Comparison of ENCODE assay signal across 26 cellular contexts in the genomic region with DNA sequence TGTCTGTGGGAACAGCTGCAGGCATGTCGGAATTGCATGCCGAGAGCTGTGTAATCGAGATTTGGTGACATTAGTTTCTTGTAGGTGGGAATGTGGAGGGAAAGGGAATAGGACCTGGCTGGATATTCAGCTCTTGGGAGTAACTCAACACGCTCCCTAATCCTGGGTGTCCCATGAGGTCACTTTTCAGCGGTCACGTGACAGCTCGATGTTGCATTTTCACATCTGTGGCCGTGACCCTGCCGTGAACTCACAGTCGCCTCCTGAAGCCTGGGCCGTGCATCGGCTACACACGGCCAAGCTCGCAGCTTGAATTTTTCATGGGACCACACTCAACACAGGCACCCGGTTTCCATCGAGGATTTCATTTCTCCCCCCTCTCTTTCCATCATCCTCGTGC. TPM values are rescaled to one million over a fixed set of nuclear protein-coding genes. Genes with fewer than 3 reads are reported as not detected.
DNase-seq lines count a peak whose midpoint lies in the region; ATAC-seq, FAIRE-seq and TF ChIP-seq lines count a peak whose summit lies in the region.
"Had no signal": no experiment of that assay in that cellular context is flagged by ENCODE, and none has a peak within 500 bp of the region (broad histone marks: within the 10 kb centered on the region; RNA-seq: fewer than 3 reads in every experiment).

No MANE protein-coding gene starts in this region.

- no peak for TF ChIP-seq EP300 in Ishikawa (IDR thresholded peaks at IDR 0.05; ENCODE audit: borderline replicate concordance)

- no peak for FAIRE-seq in GM19239 (lab: Jason Lieb, UNC)
- FAIRE-seq: endometrium, GM12892 had no signal

- H3K36me3 Mint-ChIP-seq in nephron progenitor cell (ENCODE audit: low read depth), result no peaks in the 10 kb centered on the region
- H3K36me3 Mint-ChIP-seq: activated CD4-positive, alpha-beta memory T cell treated with anti-CD3 and anti-CD28 coated beads for 36 hours had no signal

- no peak overlapping the region for H3K4me3 ChIP-seq in choroid plexus epithelial cell (ENCODE audit: low read depth, low read length)
- H3K4me3 ChIP-seq: breast epithelium, tibial nerve had no signal

- peak overlapping the region; percentile 96 for H3K27ac Mint-ChIP-seq in nephron progenitor cell
- H3K27ac Mint-ChIP-seq: activated CD4-positive, alpha-beta memory T cell treated with anti-CD3 and anti-CD28 coated beads for 36 hours; CD4-positive, alpha-beta T cell; dendritic cell treated with granulocyte-macrophage colony-stimulating factor and Interleukin-4, amounts not matched to agents 40 ng/mL and 50 ng/mL, for 4 days; stimulated activated naive CD8-positive, alpha-beta T cell treated with anti-CD3 and anti-CD28 coated beads, Interleukin-15, Interleukin-2, amounts not matched to agents 100 ng/mL and 50 ng/mL, for 24 hours had no signal

- DNase-seq in Daoy (ENCODE audit: low read depth) (peak; percentile 18), choroid plexus epithelial cell (ENCODE audit: low read depth) (peak; percentile 32), nephron progenitor cell (peak; percentile 54), GM19239 (ENCODE audit: insufficient read length, low spot score) (no peak), mesenteric fat pad (ENCODE audit: low spot score) (no peak), middle frontal gyrus (ENCODE audit: extremely low spot score, low spot score) (no peak)
- DNase-seq: activated CD4-positive, alpha-beta memory T cell treated with anti-CD3 and anti-CD28 coated beads for 36 hours; activated effector memory CD4-positive, alpha-beta T cell treated with Interleukin-2 at 50 U/mL for 16 hours; CD4-positive, alpha-beta T cell; DMS153; NCI-H1930; NCI-H345; stimulated activated CD4-positive, alpha-beta T cell treated with anti-CD3 and anti-CD28 coated beads, Interleukin-12 subunit alpha, Interleukin-12 subunit beta, amount 100 ng/mL, for 4 hours; T1000 had no signal

- H3K4me3 Mint-ChIP-seq in nephron progenitor cell, result peak overlapping the region; percentile 44
- H3K4me3 Mint-ChIP-seq: activated CD4-positive, alpha-beta memory T cell treated with anti-CD3 and anti-CD28 coated beads for 36 hours; CD4-positive, alpha-beta T cell; dendritic cell treated with granulocyte-macrophage colony-stimulating factor and Interleukin-4, amounts not matched to agents 40 ng/mL and 50 ng/mL, for 4 days; stimulated activated naive CD8-positive, alpha-beta T cell treated with anti-CD3 and anti-CD28 coated beads, Interleukin-15, Interleukin-2, amounts not matched to agents 100 ng/mL and 50 ng/mL, for 24 hours had no signal

- H3K4me1 Mint-ChIP-seq in nephron progenitor cell, result peaks cover 58% of the 10 kb centered on the region

- peaks cover 7% of the 10 kb centered on the region for H3K9me3 Mint-ChIP-seq in nephron progenitor cell
- H3K9me3 Mint-ChIP-seq: CD4-positive, alpha-beta T cell; dendritic cell treated with granulocyte-macrophage colony-stimulating factor and Interleukin-4, amounts not matched to agents 40 ng/mL and 50 ng/mL, for 4 days; stimulated activated naive CD8-positive, alpha-beta T cell treated with anti-CD3 and anti-CD28 coated beads, Interleukin-15, Interleukin-2, amounts not matched to agents 100 ng/mL and 50 ng/mL, for 24 hours had no signal

- H3K27me3 Mint-ChIP-seq in nephron progenitor cell (ENCODE audit: low read depth, poor library complexity), result peaks cover 5% of the 10 kb centered on the region

- TF ChIP-seq CTCF in choroid plexus epithelial cell (conservative IDR thresholded peaks at IDR 0.05; ENCODE audit: low read depth, low read length) (no peak), nephron progenitor cell (IDR thresholded peaks at IDR 0.05) (no peak)

- TF ChIP-seq RAD21 in Ishikawa (IDR thresholded peaks at IDR 0.05; ENCODE audit: low read depth), result no peak

- no peak for ATAC-seq in HG02763 (IDR thresholded peaks at IDR 0.05; ENCODE audit: unreplicated experiment)
- ATAC-seq: HCT116, Panc1 had no signal

TF ChIP-seq in Ishikawa, 13 proteins besides CTCF, POLR2A, EP300 and RAD21:
- TF ChIP-seq YY1 (IDR thresholded peaks at IDR 0.05; ENCODE audit: low read depth), result no peak
- TF ChIP-seq CREB1 (IDR thresholded peaks at IDR 0.05; ENCODE audit: low read depth), result no peak
- TF ChIP-seq, protein P1, sequence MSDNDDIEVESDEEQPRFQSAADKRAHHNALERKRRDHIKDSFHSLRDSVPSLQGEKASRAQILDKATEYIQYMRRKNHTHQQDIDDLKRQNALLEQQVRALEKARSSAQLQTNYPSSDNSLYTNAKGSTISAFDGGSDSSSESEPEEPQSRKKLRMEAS (IDR thresholded peaks at IDR 0.05), result no peak
- TF ChIP-seq TAF1 (IDR thresholded peaks at IDR 0.05; ENCODE audit: low read depth), result no peak
- TF ChIP-seq, protein P2, sequence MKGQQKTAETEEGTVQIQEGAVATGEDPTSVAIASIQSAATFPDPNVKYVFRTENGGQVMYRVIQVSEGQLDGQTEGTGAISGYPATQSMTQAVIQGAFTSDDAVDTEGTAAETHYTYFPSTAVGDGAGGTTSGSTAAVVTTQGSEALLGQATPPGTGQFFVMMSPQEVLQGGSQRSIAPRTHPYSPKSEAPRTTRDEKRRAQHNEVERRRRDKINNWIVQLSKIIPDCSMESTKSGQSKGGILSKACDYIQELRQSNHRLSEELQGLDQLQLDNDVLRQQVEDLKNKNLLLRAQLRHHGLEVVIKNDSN (IDR thresholded peaks at IDR 0.05), result peak; percentile 41

RNA-seq across cellular contexts. Expression of a gene that starts 25.9 kb away (rescaled TPM):
- not detected in 2 replicates for total RNA-seq in Daoy (2014; rRNA removed; shearing (Covaris generic))
- total RNA-seq in mesenteric fat pad, result not detected
- total RNA-seq: activated CD4-positive, alpha-beta memory T cell treated with anti-CD3 and anti-CD28 coated beads for 36 hours; CD4-positive, alpha-beta T cell; HT-29; mononuclear cell had no signal

Comparison
In these comparisons a context has a peak if more than half of its experiments do, and no peak if none do; other contexts are left out.
1. DNase-seq: peak in Daoy (single experiment), choroid plexus epithelial cell (single experiment) and nephron progenitor cell (single experiment); none in GM19239 (single experiment), mesenteric fat pad (single experiment) and middle frontal gyrus (single experiment).